ENCODE assay signal across 8 cellular contexts in genomic region chr16:53434436-53435065, GRCh38. TPM values are rescaled to one million over a fixed set of nuclear protein-coding genes. Genes with fewer than 3 reads are reported as not detected.
DNase-seq lines count a peak whose midpoint lies in the region; ATAC-seq and TF ChIP-seq lines count a peak whose summit lies in the region.

RBL2 (plus strand) TSS chr16:53434471; CDS start chr16:53434557, 86 bp downstream.

- peaks cover 20% of the 10 kb centered on the region for H4K20me1 ChIP-seq in OCI-LY7 (ENCODE audit: insufficient read depth, low read length)

- peak within 1 kb of the TSS; percentile 97 to 98 for H3K4me3 Mint-ChIP-seq in CD14-positive monocyte
- peak within 1 kb of the TSS; percentile 96 for H3K4me3 Mint-ChIP-seq in activated T-cell treated with anti-CD3 and anti-CD28 coated beads, Interleukin-2, amount 50 U/mL, for 4 hours
- peak within 1 kb of the TSS; percentile 94 to 99 (median 98) for H3K4me3 Mint-ChIP-seq in naive B cell
- H3K4me3 Mint-ChIP-seq in stimulated activated naive B cell treated with anti-CD40 and anti-IgM and Interleukin-4, amounts not matched to agents 10 μg/mL and 1 μg/mL and 100 μg/mL, for 72 hours, result peak within 1 kb of the TSS; percentile 96 to 98

- POLR2A ChIA-PET in OCI-LY7 (lab: Charles Lee), result interaction anchor here (0.9 to 2.3 kb wide), 5 partner anchors 12 to 69 kb away, joined by 3 to 7 read pairs (median 5); partner anchors contain the start of gene AKTIP

- H3K4me3 ChIP-seq in OCI-LY7 (ENCODE audit: low read depth, low read length, poor library complexity, severe bottlenecking), result peak within 1 kb of the TSS; percentile 83

- TF ChIP-seq CTCF in CD14-positive monocyte (IDR thresholded peaks at IDR 0.05) (no peak), OCI-LY7 (conservative IDR thresholded peaks at IDR 0.05; ENCODE audit: low read length) (no peak)

- H3K9me3 Mint-ChIP-seq in CD14-positive monocyte (peaks cover 0 to 5% (median 0%) of the 10 kb centered on the region in 7 donors), naive B cell (no peaks in the 10 kb centered on the region)
- H3K9me3 Mint-ChIP-seq in activated T-cell treated with anti-CD3 and anti-CD28 coated beads, Interleukin-2, amount 50 U/mL, for 4 hours, result peaks cover 2% of the 10 kb centered on the region
- H3K9me3 Mint-ChIP-seq in stimulated activated naive B cell treated with anti-CD40 and anti-IgM and Interleukin-4, amounts not matched to agents 10 μg/mL and 1 μg/mL and 100 μg/mL, for 72 hours, result no peaks in the 10 kb centered on the region

- ATAC-seq in HG03354 (IDR thresholded peaks at IDR 0.05; ENCODE audit: poor library complexity, severe bottlenecking, unreplicated experiment), result peak; percentile 80
- peak; percentile 81 to 82 for ATAC-seq in activated T-cell treated with anti-CD3 and anti-CD28 coated beads, Interleukin-2, amount 50 U/mL, for 4 hours
- ATAC-seq in esophagus mucosa, result peak; percentile 90
- ATAC-seq in naive B cell (ENCODE audit: low read depth in 2 of 2), result peak; percentile 69 to 74
- peak; percentile 78 to 86 for ATAC-seq in stimulated activated naive B cell treated with anti-CD40 and anti-IgM and Interleukin-4, amounts not matched to agents 10 μg/mL and 1 μg/mL and 100 μg/mL, for 72 hours (replicated peaks)

- DNase-seq in CD14-positive monocyte (ENCODE audit: low spot score), result peak; percentile 63
- DNase-seq in OCI-LY7 (ENCODE audit: low spot score), result peak; percentile 83
- DNase-seq in activated T-cell treated with anti-CD3 and anti-CD28 coated beads, Interleukin-2, amount 50 U/mL, for 4 hours, result peak; percentile 41
- DNase-seq in naive B cell, result peak; percentile 81
- peak; percentile 80 for DNase-seq in stimulated activated naive B cell treated with anti-CD40 and anti-IgM and Interleukin-4, amounts not matched to agents 10 μg/mL and 1 μg/mL and 100 μg/mL, for 72 hours

- H2AFZ ChIP-seq in OCI-LY7 (ENCODE audit: low read length), result peak within 1 kb of the TSS; percentile 100

- BruUV-seq in OCI-LY7 (replicated peaks; lab: Mats Ljungman, UMichigan), result no TSS peak

- CTCF ChIA-PET in OCI-LY7 (lab: Charles Lee; ENCODE audit: unreplicated experiment), result interaction anchor here (0.6 kb wide), 1 partner anchor 387 kb away, joined by 14 read pairs; no protein-coding TSS in a partner anchor

- intact Hi-C loops in CD14-positive monocyte (cut with micrococcal nuclease), result loop anchor here in 1 of 2 donors (2.0 kb wide), 1 partner anchor 68 kb away; the partner anchor contains the start of gene AKTIP
- intact Hi-C loops in OCI-LY7 (cut with micrococcal nuclease; ENCODE audit: unreplicated experiment), result loop anchor here (1.0 kb wide), 1 partner anchor 69 kb away; the partner anchor contains the start of gene AKTIP

- H3K27me3 Mint-ChIP-seq in CD14-positive monocyte (ENCODE audit: low read depth in 3 of 3), result peaks cover 0 to 10% (median 3%) of the 10 kb centered on the region in 3 donors
- no peaks in the 10 kb centered on the region for H3K27me3 Mint-ChIP-seq in activated T-cell treated with anti-CD3 and anti-CD28 coated beads, Interleukin-2, amount 50 U/mL, for 4 hours (ENCODE audit: low read depth)
- peaks cover 1 to 10% (median 4%) of the 10 kb centered on the region in 3 donors for H3K27me3 Mint-ChIP-seq in naive B cell
- peaks cover 0 to 8% of the 10 kb centered on the region in 2 donors for H3K27me3 Mint-ChIP-seq in stimulated activated naive B cell treated with anti-CD40 and anti-IgM and Interleukin-4, amounts not matched to agents 10 μg/mL and 1 μg/mL and 100 μg/mL, for 72 hours

- H3K79me2 ChIP-seq in OCI-LY7 (ENCODE audit: insufficient read depth, low read depth, low read length), result peaks cover 39% of the 10 kb centered on the region

- H3K9me2 ChIP-seq in OCI-LY7 (ENCODE audit: insufficient read depth, low read length), result no peaks in the 10 kb centered on the region

- TF ChIP-seq POLR2A in GM19193 (IDR thresholded peaks at IDR 0.05; ENCODE audit: extremely low read depth, insufficient read depth, insufficient read length), result peak; percentile 41

- H3K4me2 ChIP-seq in OCI-LY7 (ENCODE audit: low read length), result peak within 1 kb of the TSS; percentile 80

- H3K9me3 ChIP-seq in OCI-LY7 (ENCODE audit: low read length), result no peaks in the 10 kb centered on the region

- peaks cover 3 to 4% of the 10 kb centered on the region in 2 donors for H3K36me3 Mint-ChIP-seq in CD14-positive monocyte
- H3K36me3 Mint-ChIP-seq in activated T-cell treated with anti-CD3 and anti-CD28 coated beads, Interleukin-2, amount 50 U/mL, for 4 hours (ENCODE audit: insufficient read depth), result no peaks in the 10 kb centered on the region
- H3K36me3 Mint-ChIP-seq in naive B cell, result no peaks in the 10 kb centered on the region
- peaks cover 4 to 6% of the 10 kb centered on the region in 2 donors for H3K36me3 Mint-ChIP-seq in stimulated activated naive B cell treated with anti-CD40 and anti-IgM and Interleukin-4, amounts not matched to agents 10 μg/mL and 1 μg/mL and 100 μg/mL, for 72 hours

- peaks cover 22% of the 10 kb centered on the region for H3K4me1 Mint-ChIP-seq in CD14-positive monocyte
- H3K4me1 Mint-ChIP-seq in activated T-cell treated with anti-CD3 and anti-CD28 coated beads, Interleukin-2, amount 50 U/mL, for 4 hours (ENCODE audit: low read depth), result peaks cover 43% of the 10 kb centered on the region
- H3K4me1 Mint-ChIP-seq in naive B cell, result peaks cover 8 to 36% (median 24%) of the 10 kb centered on the region in 3 donors
- peaks cover 4 to 5% of the 10 kb centered on the region in 2 donors for H3K4me1 Mint-ChIP-seq in stimulated activated naive B cell treated with anti-CD40 and anti-IgM and Interleukin-4, amounts not matched to agents 10 μg/mL and 1 μg/mL and 100 μg/mL, for 72 hours

- peaks cover 17% of the 10 kb centered on the region for H3K36me3 ChIP-seq in OCI-LY7 (ENCODE audit: insufficient read depth, low read length)

- H3K4me1 ChIP-seq in OCI-LY7 (ENCODE audit: insufficient read depth, low read length, poor library complexity, severe bottlenecking), result peaks cover 17% of the 10 kb centered on the region

- peak within 1 kb of the TSS; percentile 92 to 98 (median 96) for H3K27ac Mint-ChIP-seq in CD14-positive monocyte
- H3K27ac Mint-ChIP-seq in naive B cell, result peak within 1 kb of the TSS; percentile 87 to 98 (median 96)
- peak within 1 kb of the TSS; percentile 98 for H3K27ac Mint-ChIP-seq in stimulated activated naive B cell treated with anti-CD40 and anti-IgM and Interleukin-4, amounts not matched to agents 10 μg/mL and 1 μg/mL and 100 μg/mL, for 72 hours

- peak within 1 kb of the TSS; percentile 80 for H3K27ac ChIP-seq in OCI-LY7 (ENCODE audit: low read depth, low read length, poor library complexity, severe bottlenecking)

RNA-seq across cellular contexts. Expression of gene RBL2, which starts in this region (rescaled TPM):
- polyA plus RNA-seq in CD14-positive monocyte, result 10 to 100 TPM; 54.3 to 77.7 TPM
- total RNA-seq in OCI-LY7 (2014; rRNA removed; shearing (Covaris generic)), result 44.3 and 51.1 TPM in 2 replicates
- total RNA-seq in OCI-LY7 (2022), result 69.0 and 83.3 TPM in 2 replicates
- total RNA-seq in activated T-cell treated with anti-CD3 and anti-CD28 coated beads, Interleukin-2, amount 50 U/mL, for 4 hours, result 10 to 100 TPM; 26.6 to 31.6 (median 29.8) TPM
- total RNA-seq in esophagus mucosa, result 25.3 TPM
- polyA plus RNA-seq in naive B cell (ENCODE audit: low read depth in 6 of 6), result 100 to 1,000 TPM; 108 to 165 (median 121) TPM

Comparison
In these comparisons a context has a peak if more than half of its experiments do, and no peak if none do; other contexts are left out.
1. Peak in every context shown above with its lines: DNase-seq, ATAC-seq, H3K4me3 ChIP-seq and H3K27ac ChIP-seq.